8 cellular contexts compared by ENCODE assay signal in the genomic region with DNA sequence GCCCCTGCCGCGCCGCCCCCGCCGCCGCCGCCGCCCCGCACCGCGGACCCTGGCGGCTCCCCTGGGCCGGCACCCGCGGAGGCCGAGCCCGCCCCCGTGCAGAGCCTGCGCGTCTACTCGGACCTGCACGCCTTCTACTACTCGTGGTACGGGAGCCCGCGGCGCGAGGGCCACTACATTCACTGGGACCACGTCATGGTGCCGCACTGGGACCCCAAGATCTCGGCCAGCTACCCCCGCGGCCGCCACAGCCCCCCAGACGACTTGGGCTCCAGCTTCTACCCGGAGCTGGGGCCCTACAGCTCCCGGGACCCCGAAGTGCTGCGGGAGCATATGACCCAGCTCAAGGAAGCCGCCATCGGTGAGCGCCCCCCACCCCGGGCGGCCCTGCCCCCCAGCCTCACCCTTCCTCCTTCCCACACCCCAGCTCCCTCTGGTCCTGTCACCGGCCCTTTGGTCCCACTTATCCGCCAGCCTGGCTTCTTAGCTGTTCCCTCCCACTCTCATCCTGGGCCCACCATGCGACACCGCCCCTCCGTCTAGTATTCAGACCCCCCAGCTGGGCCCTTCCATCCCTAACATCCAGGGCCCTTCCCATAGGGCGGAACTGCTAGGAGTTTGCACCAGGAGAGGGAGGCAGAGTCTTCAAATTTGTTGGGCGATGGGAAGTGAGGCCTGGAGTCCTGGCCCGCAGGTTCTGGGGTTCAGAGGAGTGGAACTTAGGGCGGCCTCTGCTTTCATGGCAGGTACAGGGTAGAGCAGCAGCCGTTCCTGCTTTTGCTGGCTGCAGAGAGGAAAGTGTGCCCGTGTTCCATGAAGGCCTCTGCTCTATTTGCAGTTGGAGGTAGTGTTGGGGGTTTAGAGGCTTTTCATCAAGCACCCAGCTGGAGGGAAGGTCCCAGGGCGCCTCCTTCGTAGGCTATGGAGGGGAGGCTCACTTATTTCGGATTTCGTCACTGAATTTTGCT. TPM values are rescaled to one million over a fixed set of nuclear protein-coding genes. Genes with fewer than 3 reads are reported as not detected.
DNase-seq lines count a peak whose midpoint lies in the region; ATAC-seq, FAIRE-seq and TF ChIP-seq lines count a peak whose summit lies in the region.

No MANE protein-coding gene starts in this region.

- H3K9me3 ChIP-seq in keratinocyte (ENCODE audit: control insufficient read depth, low read depth, low read length) (no peaks in the 10 kb centered on the region), upper lobe of right lung (no peaks in the 10 kb centered on the region)

- no peaks in the 10 kb centered on the region for H3K36me3 ChIP-seq in keratinocyte (ENCODE audit: control insufficient read depth in 2 of 2, extremely low read depth in 1 of 2, insufficient read depth in 2 of 2, low read length in 2 of 2)
- peaks cover 5% of the 10 kb centered on the region for H3K36me3 ChIP-seq in upper lobe of right lung

- peak overlapping the region; percentile 27 for H3K4me2 ChIP-seq in keratinocyte (ENCODE audit: control insufficient read depth, extremely low read depth, insufficient read depth, low read depth, low read length)

- peak overlapping the region; percentile 59 for H3K4me3 Mint-ChIP-seq in activated CD4-positive, alpha-beta memory T cell treated with anti-CD3 and anti-CD28 coated beads for 36 hours

- TF ChIP-seq CTCF in keratinocyte (optimal IDR thresholded peaks at IDR 0.05 in 1 of 3, IDR thresholded peaks at IDR 0.05 in 1 of 3, conservative IDR thresholded peaks at IDR 0.05 in 1 of 3; ENCODE audit: extremely low read depth in 1 of 3, insufficient read depth in 2 of 3, low read length in 3 of 3) = no peak
- TF ChIP-seq CTCF in upper lobe of right lung (IDR thresholded peaks at IDR 0.05) = no peak

- H3K4me1 Mint-ChIP-seq in activated CD4-positive, alpha-beta memory T cell treated with anti-CD3 and anti-CD28 coated beads for 36 hours (ENCODE audit: low read depth) = peaks cover 19% of the 10 kb centered on the region

- CTCF ChIA-PET in activated CD4-positive, alpha-beta memory T cell treated with anti-CD3 and anti-CD28 coated beads for 36 hours (lab: Charles Lee) = no interaction called here

- H3K4me3 ChIP-seq in keratinocyte (ENCODE audit: control insufficient read depth in 2 of 3, extremely low read depth in 1 of 3, insufficient read depth in 2 of 3, low read depth in 1 of 3, low read length in 3 of 3) (no peak overlapping the region), upper lobe of right lung (peak overlapping the region; percentile 56)

- ATAC-seq in HG03095 (IDR thresholded peaks at IDR 0.05; ENCODE audit: unreplicated experiment) = peak; percentile 33
- ATAC-seq in upper lobe of right lung = no peak
- no peak for ATAC-seq in HG02870 (IDR thresholded peaks at IDR 0.05; ENCODE audit: unreplicated experiment)

- H3K27me3 ChIP-seq in keratinocyte (ENCODE audit: control insufficient read depth, extremely low read depth, insufficient read depth, low read length) (peaks cover 25% of the 10 kb centered on the region), upper lobe of right lung (peaks cover 4% of the 10 kb centered on the region)

- dilution Hi-C loops in keratinocyte (cut with MboI; ENCODE audit: extremely low pct_ligation_motif_present, low sequenced_read_pairs) = no loop called here

- H3K4me1 ChIP-seq in keratinocyte (ENCODE audit: control insufficient read depth, extremely low read depth, insufficient read depth, low read length) = no peaks in the 10 kb centered on the region
- H3K4me1 ChIP-seq in upper lobe of right lung = peaks cover 15% of the 10 kb centered on the region

- FAIRE-seq in keratinocyte (lab: Jason Lieb, UNC) = no peak

- H3K36me3 Mint-ChIP-seq in activated CD4-positive, alpha-beta memory T cell treated with anti-CD3 and anti-CD28 coated beads for 36 hours = peaks cover 6% of the 10 kb centered on the region

- peaks cover 23% of the 10 kb centered on the region for H3K27me3 Mint-ChIP-seq in activated CD4-positive, alpha-beta memory T cell treated with anti-CD3 and anti-CD28 coated beads for 36 hours

- H3K27ac Mint-ChIP-seq in activated CD4-positive, alpha-beta memory T cell treated with anti-CD3 and anti-CD28 coated beads for 36 hours = no peak overlapping the region

- peaks cover 2% of the 10 kb centered on the region for H4K20me1 ChIP-seq in keratinocyte (ENCODE audit: control insufficient read depth, extremely low read depth, insufficient read depth, low read length)

- POLR2A ChIA-PET in activated CD4-positive, alpha-beta memory T cell treated with anti-CD3 and anti-CD28 coated beads for 36 hours (lab: Charles Lee) = interaction anchor here (1.0 kb wide), 1 partner anchor 64 kb away, joined by 3 read pairs; a partner anchor contains a TSS

- DNase-seq in NCI-H1092 treated with DMSO at 0.1 percent for 48 hours (lab: John Stamatoyannopoulos, UW) (peak; percentile 39), NCI-H1092 (lab: John Stamatoyannopoulos, UW) (no peak), keratinocyte (ENCODE audit: low read depth, low spot score) (no peak), upper lobe of right lung (peak; percentile 64)
- DNase-seq in activated CD4-positive, alpha-beta memory T cell treated with anti-CD3 and anti-CD28 coated beads for 36 hours = no peak
- no peak for DNase-seq in stimulated activated CD4-positive, alpha-beta T cell treated with anti-CD3 and anti-CD28 coated beads, Interleukin-4, amount 100 ng/mL, for 1 hour

- intact Hi-C loops in activated CD4-positive, alpha-beta memory T cell treated with anti-CD3 and anti-CD28 coated beads for 36 hours (cut with micrococcal nuclease) = no loop called here
- intact Hi-C loops in upper lobe of right lung (cut with DNase I) = no loop called here

- H2AFZ ChIP-seq in keratinocyte (ENCODE audit: control insufficient read depth, low read length) = no peak overlapping the region

- H3K9me3 Mint-ChIP-seq in activated CD4-positive, alpha-beta memory T cell treated with anti-CD3 and anti-CD28 coated beads for 36 hours = no peaks in the 10 kb centered on the region

- H3K27ac ChIP-seq in keratinocyte (ENCODE audit: control insufficient read depth, insufficient read depth, low read length) (no peak overlapping the region), upper lobe of right lung (no peak overlapping the region)

- H3K9ac ChIP-seq in keratinocyte (ENCODE audit: control insufficient read depth, extremely low read depth, insufficient read depth, low read length) = no peak overlapping the region

- H3K9me1 ChIP-seq in keratinocyte (ENCODE audit: control insufficient read depth, extremely low read depth, insufficient read depth, low read length) = no peaks in the 10 kb centered on the region

- H3K79me2 ChIP-seq in keratinocyte (ENCODE audit: control insufficient read depth, insufficient read depth, low read length) = no peaks in the 10 kb centered on the region

RNA-seq across cellular contexts. Expression of a gene that starts 1.0 kb away (rescaled TPM):
- total RNA-seq in activated CD4-positive, alpha-beta memory T cell treated with anti-CD3 and anti-CD28 coated beads for 36 hours = 1 to 10 TPM; 1.5 TPM
- 0.32 to 0.72 TPM (median 0.37 TPM) in 3 replicates for polyA plus RNA-seq in keratinocyte
- polyA plus RNA-seq in keratinocyte (2011; ENCODE audit: low read depth) = 0.82 TPM
- 0.68 and 0.71 TPM in 2 replicates for polyA plus RNA-seq in keratinocyte (2011; cell fraction: cytosol; rRNA removed)
- 0.63 and 0.79 TPM in 2 replicates for polyA plus RNA-seq in keratinocyte (2011; cell fraction: nucleus; rRNA removed)
- 0.24 and 1.1 TPM in 2 replicates for polyA plus RNA-seq in keratinocyte (2012; ENCODE audit: low replicate concordance)
- 0.10 to 1.4 TPM (median 0.49 TPM) in 3 replicates for polyA minus RNA-seq in keratinocyte
- polyA minus RNA-seq in keratinocyte (2011; cell fraction: cytosol; rRNA and poly(A)+ RNA removed) = not detected
- polyA minus RNA-seq in keratinocyte (2011; cell fraction: nucleus; rRNA and poly(A)+ RNA removed) = 0.32 and 0.78 TPM in 2 replicates
- total RNA-seq in upper lobe of right lung = 6.9 TPM

RNA-seq across cellular contexts. Expression of a gene that starts 12.9 kb away (rescaled TPM):
- total RNA-seq in activated CD4-positive, alpha-beta memory T cell treated with anti-CD3 and anti-CD28 coated beads for 36 hours = 10 to 100 TPM; 18.1 to 19.7 TPM
- polyA plus RNA-seq in keratinocyte = 22.2 to 46.0 TPM (median 25.8 TPM) in 3 replicates
- 8.0 TPM for polyA plus RNA-seq in keratinocyte (2011; ENCODE audit: low read depth)
- 13.3 and 20.9 TPM in 2 replicates for polyA plus RNA-seq in keratinocyte (2011; cell fraction: cytosol; rRNA removed)
- polyA plus RNA-seq in keratinocyte (2011; cell fraction: nucleus; rRNA removed) = 10.8 and 14.8 TPM in 2 replicates
- 19.6 and 31.6 TPM in 2 replicates for polyA plus RNA-seq in keratinocyte (2012; ENCODE audit: low replicate concordance)
- 9.3 to 12.3 TPM (median 11.3 TPM) in 3 replicates for polyA minus RNA-seq in keratinocyte
- polyA minus RNA-seq in keratinocyte (2011; cell fraction: cytosol; rRNA and poly(A)+ RNA removed) = 58.7 TPM
- polyA minus RNA-seq in keratinocyte (2011; cell fraction: nucleus; rRNA and poly(A)+ RNA removed) = 3.6 and 7.7 TPM in 2 replicates
- 29.7 TPM for total RNA-seq in upper lobe of right lung

RNA-seq across cellular contexts. Expression of a gene that starts 13.4 kb away (rescaled TPM):
- 10 to 100 TPM; 34.1 to 36.1 TPM for total RNA-seq in activated CD4-positive, alpha-beta memory T cell treated with anti-CD3 and anti-CD28 coated beads for 36 hours
- 21.7 to 26.8 TPM (median 22.2 TPM) in 3 replicates for polyA plus RNA-seq in keratinocyte
- polyA plus RNA-seq in keratinocyte (2011; ENCODE audit: low read depth) = 8.4 TPM
- polyA plus RNA-seq in keratinocyte (2011; cell fraction: cytosol; rRNA removed) = 17.0 and 23.0 TPM in 2 replicates
- polyA plus RNA-seq in keratinocyte (2011; cell fraction: nucleus; rRNA removed) = 15.2 and 15.6 TPM in 2 replicates
- 18.2 and 29.4 TPM in 2 replicates for polyA plus RNA-seq in keratinocyte (2012; ENCODE audit: low replicate concordance)
- 10.1 to 15.4 TPM (median 11.6 TPM) in 3 replicates for polyA minus RNA-seq in keratinocyte
- 16.9 TPM for polyA minus RNA-seq in keratinocyte (2011; cell fraction: cytosol; rRNA and poly(A)+ RNA removed)
- polyA minus RNA-seq in keratinocyte (2011; cell fraction: nucleus; rRNA and poly(A)+ RNA removed) = 7.7 and 7.8 TPM in 2 replicates
- total RNA-seq in upper lobe of right lung = 14.8 TPM

RNA-seq across cellular contexts. Expression of a gene that starts 29.7 kb away (rescaled TPM):
- under 1 TPM; 0.48 to 0.92 TPM for total RNA-seq in activated CD4-positive, alpha-beta memory T cell treated with anti-CD3 and anti-CD28 coated beads for 36 hours
- polyA plus RNA-seq in keratinocyte = 0.01 TPM in 1 of 3 replicates, not detected in the others
- polyA plus RNA-seq in keratinocyte (2011; ENCODE audit: low read depth) = not detected
- not detected in 2 replicates for polyA plus RNA-seq in keratinocyte (2011; cell fraction: cytosol; rRNA removed)
- not detected in 2 replicates for polyA plus RNA-seq in keratinocyte (2011; cell fraction: nucleus; rRNA removed)
- not detected in 2 replicates for polyA plus RNA-seq in keratinocyte (2012; ENCODE audit: low replicate concordance)
- polyA minus RNA-seq in keratinocyte = not detected in 3 replicates
- not detected for polyA minus RNA-seq in keratinocyte (2011; cell fraction: cytosol; rRNA and poly(A)+ RNA removed)
- polyA minus RNA-seq in keratinocyte (2011; cell fraction: nucleus; rRNA and poly(A)+ RNA removed) = 0.11 TPM in 1 of 2 replicates, not detected in the other
- total RNA-seq in upper lobe of right lung = 1.4 TPM

Comparison
In these comparisons a context has a peak if more than half of its experiments do, and no peak if none do; other contexts are left out.
1. DNase-seq: peak in NCI-H1092 treated with DMSO at 0.1 percent for 48 hours (single experiment) and upper lobe of right lung (single experiment); none in NCI-H1092 (single experiment), activated CD4-positive, alpha-beta memory T cell treated with anti-CD3 and anti-CD28 coated beads for 36 hours (single experiment), keratinocyte (single experiment) and stimulated activated CD4-positive, alpha-beta T cell treated with anti-CD3 and anti-CD28 coated beads, Interleukin-4, amount 100 ng/mL, for 1 hour (single experiment).